Comparison of ENCODE assay signal across 20 cellular contexts in genomic region chr9:74282526-74283253, GRCh38.
DNase-seq lines count a peak whose midpoint lies in the region; TF ChIP-seq lines count a peak whose summit lies in the region.
"Had no signal": no experiment of that assay in that cellular context is flagged by ENCODE, and none has a peak within 500 bp of the region (broad histone marks: within the 10 kb centered on the region; RNA-seq: fewer than 3 reads in every experiment).

No MANE protein-coding gene starts in this region.

- no peaks in the 10 kb centered on the region for H3K27me3 Mint-ChIP-seq in CD4-positive, alpha-beta memory T cell
- H3K27me3 Mint-ChIP-seq in neural crest cell (ENCODE audit: low read depth): no peaks in the 10 kb centered on the region

- 0 out of 2 replicates have a peak overlapping the region, but pooled peaks have one; percentile 3 for H2AFZ ChIP-seq in OCI-LY1 (ENCODE audit: low read length)

- H3F3A ChIP-seq in OCI-LY1 (ENCODE audit: insufficient read depth, low read length): no peaks in the 10 kb centered on the region; the same call in 1 of the 2 replicates

- peak overlapping the region in 1 of 8 donors; percentile 21 for H3K4me3 Mint-ChIP-seq in CD4-positive, alpha-beta memory T cell
- H3K4me3 Mint-ChIP-seq in neural crest cell: no peak overlapping the region
- H3K4me3 Mint-ChIP-seq: CD14-positive monocyte had no signal

- H3K9me3 ChIP-seq in CD4-positive, alpha-beta memory T cell (ENCODE audit: control insufficient read depth in 1 of 2, low read length in 2 of 2): no peaks in the 10 kb centered on the region
- H3K9me3 ChIP-seq in OCI-LY1 (ENCODE audit: low read length): no peaks in the 10 kb centered on the region
- H3K9me3 ChIP-seq: Peyer's patch had no signal

- H3K4me2 ChIP-seq in OCI-LY1 (ENCODE audit: low read length): peak overlapping the region; percentile 2; the same call in 1 of the 2 replicates

- H3K4me1 ChIP-seq in CD4-positive, alpha-beta memory T cell (ENCODE audit: insufficient read depth, low read length): no peaks in the 10 kb centered on the region
- peaks cover 64% of the 10 kb centered on the region for H3K4me1 ChIP-seq in OCI-LY1 (ENCODE audit: insufficient read depth, low read length, severe bottlenecking)
- H3K4me1 ChIP-seq: Peyer's patch had no signal

- H3K9me3 Mint-ChIP-seq in CD4-positive, alpha-beta memory T cell: peaks cover 0 to 4% (median 0%) of the 10 kb centered on the region in 8 donors
- no peaks in the 10 kb centered on the region for H3K9me3 Mint-ChIP-seq in neural crest cell

- peaks cover 0 to 6% (median under 1%) of the 10 kb centered on the region in 4 donors for H3K4me1 Mint-ChIP-seq in CD4-positive, alpha-beta memory T cell
- no peaks in the 10 kb centered on the region for H3K4me1 Mint-ChIP-seq in neural crest cell
- H3K4me1 Mint-ChIP-seq: CD14-positive monocyte had no signal

- peak overlapping the region; percentile 34; the same call in 1 of the 2 replicates for H3K9ac ChIP-seq in OCI-LY1 (ENCODE audit: low read length)

- no peak overlapping the region for H3K4me3 ChIP-seq in CD4-positive, alpha-beta memory T cell (ENCODE audit: low read length in 2 of 2)
- H3K4me3 ChIP-seq in Jurkat, Clone E6-1 (ENCODE audit: low read length): no peak overlapping the region
- no peak overlapping the region for H3K4me3 ChIP-seq in OCI-LY1 (ENCODE audit: low read depth, low read length, poor library complexity, severe bottlenecking)
- H3K4me3 ChIP-seq: Peyer's patch, SK-N-MC had no signal

- H3K27me3 ChIP-seq in CD4-positive, alpha-beta memory T cell (ENCODE audit: insufficient read depth, low read length): no peaks in the 10 kb centered on the region
- H3K27me3 ChIP-seq in OCI-LY1 (ENCODE audit: insufficient read depth, low read length): no peaks in the 10 kb centered on the region
- H3K27me3 ChIP-seq: Peyer's patch had no signal

- no peaks in the 10 kb centered on the region for H4K20me1 ChIP-seq in OCI-LY1 (ENCODE audit: insufficient read depth, low read length)

- no peaks in the 10 kb centered on the region for H3K36me3 ChIP-seq in CD4-positive, alpha-beta memory T cell (ENCODE audit: insufficient read depth, low read length)
- H3K36me3 ChIP-seq in OCI-LY1 (ENCODE audit: insufficient read depth, low read length): no peaks in the 10 kb centered on the region
- H3K36me3 ChIP-seq: Peyer's patch had no signal

- POLR2A ChIA-PET in CD4-positive, alpha-beta memory T cell (lab: Charles Lee; ENCODE audit: partially characterized antibody): no interaction called here

- no peaks in the 10 kb centered on the region for H3K36me3 Mint-ChIP-seq in CD4-positive, alpha-beta memory T cell
- H3K36me3 Mint-ChIP-seq in neural crest cell (ENCODE audit: low read depth): no peaks in the 10 kb centered on the region
- H3K36me3 Mint-ChIP-seq: CD14-positive monocyte had no signal

- no peak for TF ChIP-seq CTCF in OCI-LY1 (IDR thresholded peaks at IDR 0.05; ENCODE audit: low read length)
- no peak for TF ChIP-seq CTCF in neural crest cell (conservative IDR thresholded peaks at IDR 0.05)

- CTCF ChIA-PET in CD4-positive, alpha-beta memory T cell (lab: Charles Lee; ENCODE audit: partially characterized antibody): interaction anchor here (1.6 kb wide), 1 partner anchor 7 kb away, joined by 3 read pairs; no protein-coding TSS in a partner anchor

- H3K9me2 ChIP-seq in OCI-LY1 (ENCODE audit: low read depth, low read length): no peaks in the 10 kb centered on the region

- no peaks in the 10 kb centered on the region for H3K79me2 ChIP-seq in OCI-LY1 (ENCODE audit: insufficient read depth, low read length)

- no peak for DNase-seq in CD4-positive, alpha-beta memory T cell
- peak; percentile 60 for DNase-seq in Jurkat, Clone E6-1 (ENCODE audit: low read depth, low spot score)
- DNase-seq in neural crest cell (ENCODE audit: low read depth, low spot score): no peak
- no peak for DNase-seq in NCI-H2227 (lab: John Stamatoyannopoulos, UW; ENCODE audit: unreplicated experiment)
- no peak for DNase-seq in NCI-H510A (lab: John Stamatoyannopoulos, UW)
- DNase-seq in mesenteric fat pad (ENCODE audit: low spot score): no peak
- DNase-seq: DMS153, H7, KBM-7, NCI-H1092 treated with DMSO at 0.1 percent for 48 hours, NCI-H1436 treated with DMSO at 0.1 percent for 48 hours, NCI-H187 treated with DMSO at 0.1 percent for 48 hours, NCI-H2171 treated with DMSO at 0.1 percent for 48 hours, NCI-H526, OCI-M1, Peyer's patch, SHP77 treated with DMSO at 0.1 percent for 48 hours had no signal

- H3K27ac ChIP-seq in CD4-positive, alpha-beta memory T cell (ENCODE audit: low read depth, low read length): no peak overlapping the region
- peak overlapping the region; percentile 93 for H3K27ac ChIP-seq in OCI-LY1 (ENCODE audit: low read depth, low read length, poor library complexity, severe bottlenecking)
- H3K27ac ChIP-seq: Peyer's patch, SK-N-MC had no signal

- intact Hi-C loops in CD4-positive, alpha-beta memory T cell (cut with micrococcal nuclease): no loop called here

- H3K27ac Mint-ChIP-seq in CD4-positive, alpha-beta memory T cell: peak overlapping the region in 5 of 7 donors; percentile 32 to 62 (median 37)
- peak overlapping the region; percentile 44 for H3K27ac Mint-ChIP-seq in neural crest cell (ENCODE audit: unreplicated experiment)
- H3K27ac Mint-ChIP-seq: CD14-positive monocyte had no signal
